Comparison of ENCODE assay signal across 19 cellular contexts in genomic region chr6:81819767-81820166, GRCh38.
"Had no signal": no experiment of that assay in that cellular context is flagged by ENCODE, and none has a peak within 500 bp of the region (broad histone marks: within the 10 kb centered on the region; RNA-seq: fewer than 3 reads in every experiment).

No MANE protein-coding gene starts in this region.

- H3K9me3 ChIP-seq: SK-N-SH had no signal

- ATAC-seq: Panc1, PC-3 had no signal

- DNase-seq: KBM-7, MV-4-11, NCI-H1048, NCI-H1105, NCI-H1417, NCI-H1436 treated with DMSO at 0.1 percent for 48 hours, NCI-H1694, NCI-H187 treated with DMSO at 0.1 percent for 48 hours, NCI-H2029 treated with DMSO at 0.1 percent for 48 hours, NCI-H2171 treated with DMSO at 0.1 percent for 48 hours, NCI-H510A, NCI-H524 treated with DMSO at 0.1 percent for 48 hours, NCI-H69, NCI-H774, PC-3, SHP77, SK-N-SH had no signal

- H3K27ac ChIP-seq: RWPE1 had no signal
